ENCODE assay signal across 8 cellular contexts in the genomic region with DNA sequence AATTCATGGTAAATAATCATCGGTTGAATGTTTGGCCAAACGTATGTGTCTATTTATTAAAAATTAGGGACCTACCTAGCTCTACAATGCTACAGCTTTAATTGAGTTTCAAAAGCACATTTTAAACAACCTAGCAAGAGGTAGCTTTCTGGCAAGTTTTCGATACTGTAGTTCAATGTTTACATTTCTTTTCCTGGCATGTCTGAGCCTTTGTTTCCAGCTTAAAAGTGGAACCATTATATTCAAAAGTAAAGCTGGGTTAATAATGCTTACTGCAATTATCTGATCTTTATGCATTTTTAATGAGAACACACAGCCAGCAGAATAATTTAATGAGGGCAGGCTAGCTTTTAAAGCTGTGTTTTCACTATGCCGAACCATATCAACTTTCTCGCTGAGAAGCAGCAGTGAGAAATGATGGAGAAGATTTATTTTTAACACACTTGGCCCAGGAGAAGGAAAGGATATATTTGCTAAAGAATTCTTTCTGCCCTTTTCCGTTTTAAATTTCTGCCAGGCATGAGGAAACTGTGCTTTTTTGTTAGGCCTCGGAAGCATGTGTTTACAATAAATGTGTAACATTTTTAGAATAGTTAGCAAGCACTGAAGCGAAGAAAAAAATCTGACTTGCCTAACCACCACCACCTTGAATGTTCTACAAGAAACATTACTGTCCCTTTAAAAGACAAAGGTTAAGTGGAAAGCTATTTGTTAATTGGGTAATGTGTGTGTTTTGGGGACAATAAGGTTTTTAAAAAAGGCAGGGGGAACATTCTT. TPM values are rescaled to one million over a fixed set of nuclear protein-coding genes. Genes with fewer than 3 reads are reported as not detected.
A peak's percentile ranks its signal among the peaks of the same experiment; 100 is the strongest.
DNase-seq lines count a peak whose midpoint lies in the region; ATAC-seq and TF ChIP-seq lines count a peak whose summit lies in the region.

No MANE protein-coding gene starts in this region.

- no peaks in the 10 kb centered on the region for H3K27me3 ChIP-seq in Panc1 (ENCODE audit: control insufficient read depth, insufficient read depth, low read length)
- H3K27me3 ChIP-seq in esophagus muscularis mucosa: no peaks in the 10 kb centered on the region

- H3K4me1 Mint-ChIP-seq in progenitor cell of endocrine pancreas (ENCODE audit: low read depth): peaks cover 48% of the 10 kb centered on the region

- DNase-seq in NOMO-1 treated with dmso at 0.1 percent for 144 hours (lab: John Stamatoyannopoulos, UW; ENCODE audit: unreplicated experiment) (peak; percentile 73), NOMO-1 (lab: John Stamatoyannopoulos, UW; ENCODE audit: unreplicated experiment in 2 of 2) (no peak), Panc1 (ENCODE audit: low read depth, low spot score) (no peak), esophagus muscularis mucosa (ENCODE audit: extremely low spot score) (no peak), progenitor cell of endocrine pancreas (ENCODE audit: low spot score, unreplicated experiment) (no peak), GM19238 (ENCODE audit: insufficient read length, low spot score) (no peak), NCI-H2029 treated with DMSO at 0.1 percent for 48 hours (lab: John Stamatoyannopoulos, UW) (no peak)

- peaks cover 6% of the 10 kb centered on the region for H3K36me3 ChIP-seq in Panc1 (ENCODE audit: control insufficient read depth, insufficient read depth, low read length)
- no peaks in the 10 kb centered on the region for H3K36me3 ChIP-seq in esophagus muscularis mucosa

- H3K4me3 Mint-ChIP-seq in progenitor cell of endocrine pancreas (ENCODE audit: low read depth): peak overlapping the region; percentile 81

- no peaks in the 10 kb centered on the region for H3K36me3 Mint-ChIP-seq in progenitor cell of endocrine pancreas (ENCODE audit: insufficient read depth)

- H3K9me3 Mint-ChIP-seq in progenitor cell of endocrine pancreas (ENCODE audit: low read depth): no peaks in the 10 kb centered on the region

- TF ChIP-seq EP300 in esophagus muscularis mucosa (IDR thresholded peaks at IDR 0.05): no peak

- no peak for TF ChIP-seq POLR2A in esophagus muscularis mucosa (IDR thresholded peaks at IDR 0.05; ENCODE audit: low read depth)

- in situ Hi-C loops in Panc1 (cut with HindIII; ENCODE audit: low pct_unique_long_range_greater_than_20kb, low sequenced_read_pairs): no loop called here

- H3K9me3 ChIP-seq in Panc1 (ENCODE audit: control insufficient read depth, insufficient read depth, low read depth, low read length): no peaks in the 10 kb centered on the region
- H3K9me3 ChIP-seq in esophagus muscularis mucosa: no peaks in the 10 kb centered on the region

- POLR2A ChIA-PET in Panc1 (lab: Charles Lee): interaction anchor here (0.6 to 1.9 kb wide), 11 partner anchors 11 to 113 kb away, joined by 3 to 20 read pairs (median 4); no protein-coding TSS in a partner anchor

- peak overlapping the region; percentile 99 for H3K27ac Mint-ChIP-seq in progenitor cell of endocrine pancreas

- H3K4me3 ChIP-seq in Panc1 (ENCODE audit: low read depth in 2 of 2, low read length in 2 of 2): peak overlapping the region; percentile 79 to 96
- H3K4me3 ChIP-seq in esophagus muscularis mucosa: peak overlapping the region; percentile 62 to 74 (median 69)

- no peak for ATAC-seq in Panc1
- ATAC-seq in HG03520 (IDR thresholded peaks at IDR 0.05; ENCODE audit: unreplicated experiment): no peak

- TF ChIP-seq CTCF in Panc1 (IDR thresholded peaks at IDR 0.05): no peak
- TF ChIP-seq CTCF in esophagus muscularis mucosa (IDR thresholded peaks at IDR 0.05): no peak
- no peak for TF ChIP-seq CTCF in progenitor cell of endocrine pancreas (IDR thresholded peaks at IDR 0.05; ENCODE audit: unreplicated experiment)

- intact Hi-C loops in Panc1 (cut with micrococcal nuclease; ENCODE audit: unreplicated experiment) (loop anchor here (5.0 kb wide), 1 partner anchor 39 kb away; no protein-coding TSS in a partner anchor), esophagus muscularis mucosa (cut with DNase I) (loop anchor here (2.0 to 10.0 kb wide), 3 partner anchors 111 to 212 kb away; partner anchors contain the start of gene RAP2A)

- BruUV-seq in Panc1 (replicated peaks; lab: Mats Ljungman, UMichigan): TSS peak; percentile 70

- H3K27ac ChIP-seq in Panc1 (ENCODE audit: low read length): peak overlapping the region; percentile 99
- peak overlapping the region; percentile 90 to 94 (median 92) for H3K27ac ChIP-seq in esophagus muscularis mucosa (replicated peaks in 1 of 4)

- no peaks in the 10 kb centered on the region for H3K27me3 Mint-ChIP-seq in progenitor cell of endocrine pancreas

- CTCF ChIA-PET in Panc1 (lab: Charles Lee): no interaction called here

- WGBS in esophagus muscularis mucosa: 1% methylated on average over 8 of the region's 8 CpGs

- H3K4me1 ChIP-seq in Panc1 (ENCODE audit: control insufficient read depth, insufficient read depth, low read length) (peaks cover 49% of the 10 kb centered on the region), esophagus muscularis mucosa (peaks cover 28 to 44% (median 40%) of the 10 kb centered on the region in 4 donors)

RNA-seq across cellular contexts. Expression of gene MBNL2, which starts 1.0 kb away (rescaled TPM):
- total RNA-seq in Panc1 (2021; ENCODE audit: unreplicated experiment): 103 TPM
- polyA plus RNA-seq in Panc1 (2012; ENCODE audit: insufficient read length): 42.3 TPM
- total RNA-seq in esophagus muscularis mucosa: 100 to 1,000 TPM in 2 of 4 donors, 10 to 100 TPM in 2; 92.8 to 132 (median 101) TPM
- 51.3 and 51.4 TPM in 2 replicates for total RNA-seq in progenitor cell of endocrine pancreas
